8 cellular contexts compared by ENCODE assay signal in the genomic region with DNA sequence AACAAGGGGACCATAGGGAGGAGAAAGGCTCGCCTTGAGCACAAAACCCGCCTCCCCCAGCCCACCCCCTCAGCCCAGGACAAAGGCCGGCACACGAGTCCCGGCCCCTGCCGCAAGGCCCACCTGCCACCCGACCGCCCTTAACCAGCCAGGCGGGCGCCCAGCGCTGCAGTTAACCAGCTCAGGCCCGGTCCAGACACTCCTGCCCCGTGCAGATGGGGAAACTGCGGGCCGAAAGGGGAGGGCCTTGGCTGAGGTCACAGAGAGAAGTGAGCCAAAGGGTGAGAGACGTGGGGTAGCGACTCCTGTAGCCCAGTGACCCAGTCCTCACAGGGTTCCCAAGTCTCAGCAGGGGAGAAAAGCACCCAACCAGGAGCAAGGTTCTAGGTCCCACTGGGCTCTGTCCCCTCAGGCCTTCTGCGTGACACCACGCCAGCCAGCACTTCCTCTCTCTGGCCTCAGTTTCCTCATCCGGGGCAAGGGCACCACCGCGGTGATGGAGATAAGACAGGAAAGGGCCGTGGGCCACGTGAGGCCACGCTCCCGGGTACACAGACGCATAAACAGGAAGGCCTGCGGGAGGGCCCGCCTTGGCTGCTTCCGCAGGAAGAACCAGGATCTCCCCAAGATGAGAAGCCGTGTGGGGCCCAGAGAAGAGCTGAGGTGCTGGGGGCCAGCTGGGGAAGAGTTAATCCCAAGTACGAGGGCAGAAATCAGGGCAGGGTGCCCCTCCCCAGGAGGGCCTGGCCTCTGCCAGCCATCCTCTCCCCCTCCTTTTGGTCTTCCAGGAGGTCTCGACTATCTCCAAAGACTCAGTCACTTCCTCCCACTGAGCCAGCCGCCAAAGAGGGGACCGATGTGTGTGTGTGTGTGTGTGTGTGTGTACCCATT. TPM values are rescaled to one million over a fixed set of nuclear protein-coding genes. Genes with fewer than 3 reads are reported as not detected.
DNase-seq lines count a peak whose midpoint lies in the region; ATAC-seq and TF ChIP-seq lines count a peak whose summit lies in the region.

No MANE protein-coding gene starts in this region.

- ATAC-seq in activated CD8-positive, alpha-beta T cell treated with anti-CD3 and anti-CD28 coated beads for 36 hours: peak; percentile 67
- no peak for ATAC-seq in HG03342 (IDR thresholded peaks at IDR 0.05; ENCODE audit: unreplicated experiment)

- peak overlapping the region; percentile 57 for H3K9ac ChIP-seq in rectal smooth muscle tissue (ENCODE audit: low read length)

- POLR2A ChIA-PET in GM10248 (lab: Yijun Ruan, JAX): interaction anchor here (1.4 kb wide), 1 partner anchor 285 kb away, joined by 3 read pairs; no protein-coding TSS in a partner anchor
- POLR2A ChIA-PET in activated CD8-positive, alpha-beta T cell treated with anti-CD3 and anti-CD28 coated beads for 36 hours (lab: Charles Lee): interaction anchor here (0.7 to 2.9 kb wide), 11 partner anchors 9 to 255 kb away, joined by 3 to 13 read pairs (median 5); partner anchors contain the start of gene GGA1

- peak overlapping the region; percentile 93 for H3K4me3 Mint-ChIP-seq in activated CD8-positive, alpha-beta T cell treated with anti-CD3 and anti-CD28 coated beads for 36 hours

- peak overlapping the region; percentile 60 for H3K4me3 ChIP-seq in rectal smooth muscle tissue (ENCODE audit: low read length)
- H3K4me3 ChIP-seq in uterus: no peak overlapping the region

- H3K27me3 ChIP-seq in rectal smooth muscle tissue (ENCODE audit: control insufficient read depth, insufficient read depth, low read length) (no peaks in the 10 kb centered on the region), uterus (no peaks in the 10 kb centered on the region)

- peak overlapping the region; percentile 97 for H3K27ac Mint-ChIP-seq in activated CD8-positive, alpha-beta T cell treated with anti-CD3 and anti-CD28 coated beads for 36 hours

- TF ChIP-seq POLR2A in erythroblast (IDR thresholded peaks at IDR 0.05; ENCODE audit: low read length): peak; percentile 61
- TF ChIP-seq POLR2A in uterus (IDR thresholded peaks at IDR 0.05): no peak

- no peak for TF ChIP-seq CTCF in GM10248 (IDR thresholded peaks at IDR 0.05; ENCODE audit: control extremely low read depth, extremely low read depth, low read depth, missing control alignments)
- TF ChIP-seq CTCF in activated CD8-positive, alpha-beta T cell treated with anti-CD3 and anti-CD28 coated beads for 36 hours (IDR thresholded peaks at IDR 0.05): no peak
- TF ChIP-seq CTCF in uterus (IDR thresholded peaks at IDR 0.05): no peak

- peaks cover 41% of the 10 kb centered on the region for H3K36me3 Mint-ChIP-seq in activated CD8-positive, alpha-beta T cell treated with anti-CD3 and anti-CD28 coated beads for 36 hours (ENCODE audit: low read depth)

- H3K27me3 Mint-ChIP-seq in activated CD8-positive, alpha-beta T cell treated with anti-CD3 and anti-CD28 coated beads for 36 hours: no peaks in the 10 kb centered on the region

- peaks cover 51% of the 10 kb centered on the region for H3K4me1 Mint-ChIP-seq in activated CD8-positive, alpha-beta T cell treated with anti-CD3 and anti-CD28 coated beads for 36 hours (ENCODE audit: low read depth)

- intact Hi-C loops in activated CD8-positive, alpha-beta T cell treated with anti-CD3 and anti-CD28 coated beads for 36 hours (cut with micrococcal nuclease): no loop called here
- intact Hi-C loops in uterus (cut with DNase I; ENCODE audit: low total_unique reads): no loop called here

- peak; percentile 80 for DNase-seq in GM10248 (ENCODE audit: extremely low spot score)
- peak; percentile 90 for DNase-seq in activated CD8-positive, alpha-beta T cell treated with anti-CD3 and anti-CD28 coated beads for 36 hours
- DNase-seq in erythroblast (lab: John Stamatoyannopoulos, UW): peak; percentile 44 to 52
- DNase-seq in uterus: peak; percentile 43 to 61
- no peak for DNase-seq in cerebellar nuclear complex (lab: John Stamatoyannopoulos, UW)

- H3K9me3 Mint-ChIP-seq in activated CD8-positive, alpha-beta T cell treated with anti-CD3 and anti-CD28 coated beads for 36 hours: no peaks in the 10 kb centered on the region

- peak overlapping the region; percentile 96 for H3K27ac ChIP-seq in KOPT-K1 (ENCODE audit: low read depth, low read length, poor library complexity, severe bottlenecking)
- H3K27ac ChIP-seq in rectal smooth muscle tissue (ENCODE audit: low read depth, low read length): no peak overlapping the region
- H3K27ac ChIP-seq in uterus: peak overlapping the region; percentile 42 to 64

- H3K4me1 ChIP-seq in rectal smooth muscle tissue (ENCODE audit: control insufficient read depth, insufficient read depth, low read length): no peaks in the 10 kb centered on the region
- H3K4me1 ChIP-seq in uterus: peaks cover 0 to 4% of the 10 kb centered on the region in 2 donors

- no peaks in the 10 kb centered on the region for H3K9me3 ChIP-seq in KOPT-K1 (ENCODE audit: insufficient read depth, low read length, poor library complexity, severe bottlenecking)
- no peaks in the 10 kb centered on the region for H3K9me3 ChIP-seq in uterus

- CTCF ChIA-PET in GM10248 (lab: Yijun Ruan, JAX): interaction anchor here (1.4 to 4.1 kb wide), 4 partner anchors 12 to 167 kb away, joined by 3 to 21 read pairs (median 13); no protein-coding TSS in a partner anchor
- CTCF ChIA-PET in activated CD8-positive, alpha-beta T cell treated with anti-CD3 and anti-CD28 coated beads for 36 hours (lab: Charles Lee): interaction anchor here (0.9 to 5.2 kb wide), 6 partner anchors 12 to 242 kb away, joined by 3 to 20 read pairs (median 11); no protein-coding TSS in a partner anchor

- peaks cover 7% of the 10 kb centered on the region; the same call in 1 of the 2 replicates for H3K36me3 ChIP-seq in KOPT-K1 (ENCODE audit: insufficient read depth, low read length)
- H3K36me3 ChIP-seq in rectal smooth muscle tissue (ENCODE audit: control insufficient read depth, insufficient read depth, low read length): no peaks in the 10 kb centered on the region
- no peaks in the 10 kb centered on the region for H3K36me3 ChIP-seq in uterus

RNA-seq across cellular contexts. Expression of gene MFNG, which starts 1.8 kb away (rescaled TPM):
- total RNA-seq in activated CD8-positive, alpha-beta T cell treated with anti-CD3 and anti-CD28 coated beads for 36 hours: 100 to 1,000 TPM; 155 to 160 TPM
- total RNA-seq in uterus: 10 to 100 TPM in 3 of 4 donors, 1 to 10 TPM in 1; 7.6 to 71.2 (median 28.7) TPM

RNA-seq across cellular contexts. Expression of gene CARD10, which starts 34.9 kb away (rescaled TPM):
- total RNA-seq in activated CD8-positive, alpha-beta T cell treated with anti-CD3 and anti-CD28 coated beads for 36 hours: under 1 TPM; 0.09 to 0.18 TPM
- total RNA-seq in uterus: 10 to 100 TPM in 2 of 4 donors, 1 to 10 TPM in 2; 4.6 to 23.4 (median 10.2) TPM

RNA-seq across cellular contexts. Expression of gene ELFN2, which starts 57.1 kb away (rescaled TPM):
- total RNA-seq in activated CD8-positive, alpha-beta T cell treated with anti-CD3 and anti-CD28 coated beads for 36 hours: under 1 TPM; 0.51 to 0.52 TPM
- total RNA-seq in uterus: under 1 TPM in 2 of 4 donors, not detected in 2; 0.30 to 0.76 TPM

Comparison
In these comparisons a context has a peak if more than half of its experiments do, and no peak if none do; other contexts are left out.
1. DNase-seq: peak in GM10248 (single experiment), activated CD8-positive, alpha-beta T cell treated with anti-CD3 and anti-CD28 coated beads for 36 hours (single experiment), erythroblast (2 of 2) and uterus (2 of 2); none in cerebellar nuclear complex (0 of 2).
2. RNA of gene CARD10, which starts 34.9 kb away (total RNA-seq): 4.6 to 23.4 TPM in uterus; 0.09 to 0.18 TPM in activated CD8-positive, alpha-beta T cell treated with anti-CD3 and anti-CD28 coated beads for 36 hours; every median in the first group is over 4 times any median in the second.